ENCODE assay signal across 1 cellular context in genomic region chr19:1169921-1170885, GRCh38.
TF ChIP-seq lines count a peak whose summit lies in the region.

No MANE protein-coding gene starts in this region.

TF ChIP-seq in K562, 482 proteins besides CTCF, POLR2A, EP300 and RAD21 (continued from another document):
- no peak for TF ChIP-seq HBP1 (CRISPR knock-in tag; IDR thresholded peaks at IDR 0.05)
- peak; percentile 75 for TF ChIP-seq EGR1 (conservative IDR thresholded peaks at IDR 0.05)
- no peak for TF ChIP-seq NFRKB (IDR thresholded peaks at IDR 0.05; ENCODE audit: low read depth)
- TF ChIP-seq LEF1 (IDR thresholded peaks at IDR 0.05): peak; percentile 80
- TF ChIP-seq POLR2G (IDR thresholded peaks at IDR 0.05; ENCODE audit: low read depth, low read length): peak; percentile 53
- no peak for TF ChIP-seq MLLT1 (IDR thresholded peaks at IDR 0.05)
- peak in 1 of 2 experiments; percentile 51; a peak in 1 of 4 replicates for TF ChIP-seq ZNF318 (IDR thresholded peaks at IDR 0.05; ENCODE audit: borderline replicate concordance in 1 of 2, low read depth in 1 of 2)
- no peak for TF ChIP-seq CSDE1 (IDR thresholded peaks at IDR 0.05)
- TF ChIP-seq KLF1 (tag; IDR thresholded peaks at IDR 0.05): peak; percentile 50; the same call in 1 of the 2 replicates
- TF ChIP-seq E2F5 (CRISPR knock-in tag; IDR thresholded peaks at IDR 0.05): no peak
- TF ChIP-seq USF2 (CRISPR knock-in tag; IDR thresholded peaks at IDR 0.05): peak; percentile 95
- TF ChIP-seq KLF13 (tag; IDR thresholded peaks at IDR 0.05; ENCODE audit: borderline replicate concordance, low read depth): peak; percentile 64; the same call in 1 of the 2 replicates
- TF ChIP-seq CBFA2T2 (conservative IDR thresholded peaks at IDR 0.05): peak; percentile 85
- TF ChIP-seq VEZF1 (CRISPR knock-in tag; IDR thresholded peaks at IDR 0.05): peak; percentile 41; the same call in 1 of the 2 replicates
- TF ChIP-seq PREB (CRISPR knock-in tag; IDR thresholded peaks at IDR 0.05): no peak
- no peak for TF ChIP-seq RBM39 (optimal IDR thresholded peaks at IDR 0.05; ENCODE audit: low read depth, low read length)
- TF ChIP-seq CXXC5 (CRISPR knock-in tag; IDR thresholded peaks at IDR 0.05): peak; percentile 80
- no peak for TF ChIP-seq KAT7 (CRISPR knock-in tag; IDR thresholded peaks at IDR 0.05; ENCODE audit: borderline replicate concordance)
- TF ChIP-seq GABPB2 (CRISPR knock-in tag; conservative IDR thresholded peaks at IDR 0.05): no peak
- no peak for TF ChIP-seq MAFF (IDR thresholded peaks at IDR 0.05; ENCODE audit: low read length)
- TF ChIP-seq HNRNPUL1 (IDR thresholded peaks at IDR 0.05; ENCODE audit: low read length): no peak
- 0 out of 2 replicates have a peak, but pooled peaks have one; percentile 52 for TF ChIP-seq RBFOX2 (IDR thresholded peaks at IDR 0.05; ENCODE audit: low read depth, low read length)
- no peak for TF ChIP-seq NR2C2 (CRISPR knock-in tag; IDR thresholded peaks at IDR 0.05)
- peak; percentile 36 for TF ChIP-seq NR2C2 (tag; IDR thresholded peaks at IDR 0.05)
- TF ChIP-seq CBFA2T3 (IDR thresholded peaks at IDR 0.05): 0 out of 2 replicates have a peak, but pooled peaks have one; percentile 3
- TF ChIP-seq STAT5B (CRISPR knock-in tag; IDR thresholded peaks at IDR 0.05): no peak
- no peak for TF ChIP-seq POLR2H (tag; IDR thresholded peaks at IDR 0.05; ENCODE audit: low read depth)
- peak in 1 of 2 experiments; percentile 28 for TF ChIP-seq E2F6 (IDR thresholded peaks at IDR 0.05; ENCODE audit: borderline replicate concordance in 1 of 2, extremely low read depth in 1 of 2, insufficient read depth in 1 of 2, insufficient read length in 1 of 2, low read depth in 1 of 2, low read length in 1 of 2, poor library complexity in 1 of 2, severe bottlenecking in 1 of 2)
- peak; percentile 96 for TF ChIP-seq RAD51 (IDR thresholded peaks at IDR 0.05; ENCODE audit: borderline replicate concordance, low read depth)
- TF ChIP-seq ADNP (tag; IDR thresholded peaks at IDR 0.05): no peak
- TF ChIP-seq ZNF239 (CRISPR knock-in tag; IDR thresholded peaks at IDR 0.05): no peak
- no peak for TF ChIP-seq PHF20 (IDR thresholded peaks at IDR 0.05; ENCODE audit: partially characterized antibody)
- TF ChIP-seq FIP1L1 (IDR thresholded peaks at IDR 0.05; ENCODE audit: low read depth, low read length, poor library complexity, severe bottlenecking): peak; percentile 20
- TF ChIP-seq TFAM (CRISPR knock-in tag; conservative IDR thresholded peaks at IDR 0.05): no peak
- no peak for TF ChIP-seq ZNF445 (CRISPR knock-in tag; IDR thresholded peaks at IDR 0.05; ENCODE audit: low read depth)
- peak; percentile 98 for TF ChIP-seq BHLHE40 (IDR thresholded peaks at IDR 0.05; ENCODE audit: low read length)
- TF ChIP-seq PHF21A (IDR thresholded peaks at IDR 0.05; ENCODE audit: borderline replicate concordance, low read depth): no peak
TF ChIP-seq in K562: peak in this region for 39.
